In genomic region chr5:95858661-95859326, GRCh38 we compare ENCODE assay signal across 8 cellular contexts. TPM values are rescaled to one million over a fixed set of nuclear protein-coding genes. Genes with fewer than 3 reads are reported as not detected.
DNase-seq lines count a peak whose midpoint lies in the region; ATAC-seq and TF ChIP-seq lines count a peak whose summit lies in the region.

No MANE protein-coding gene starts in this region.

- dilution Hi-C loops in mammary epithelial cell (cut with HindIII; ENCODE audit: low sequenced_read_pairs), result no loop called here

- H3K4me3 Mint-ChIP-seq in WTC11, result peak overlapping the region; percentile 37
- peak overlapping the region; percentile 9 to 61 (median 46) for H3K4me3 Mint-ChIP-seq in immature natural killer cell

- H3K36me3 Mint-ChIP-seq in WTC11 (no peaks in the 10 kb centered on the region), immature natural killer cell (peaks cover 0 to 4% (median 0%) of the 10 kb centered on the region in 3 donors)

- peak overlapping the region; percentile 93 for H3K27ac ChIP-seq in mammary epithelial cell (ENCODE audit: insufficient read depth, low read depth, low read length)

- no peaks in the 10 kb centered on the region for H4K20me1 ChIP-seq in mammary epithelial cell (ENCODE audit: insufficient read depth, low read length)

- no peaks in the 10 kb centered on the region for H3K9me3 ChIP-seq in mammary epithelial cell (replicated peaks; ENCODE audit: insufficient read depth, low read length)

- DNase-seq in ACHN (peak; percentile 81), NCI-H2196 (lab: John Stamatoyannopoulos, UW; ENCODE audit: unreplicated experiment) (peak; percentile 72), WTC11 (ENCODE audit: low spot score) (peak; percentile 89), mammary epithelial cell (peak; percentile 97), immature natural killer cell (peak; percentile 84 to 88 (median 85)), smooth muscle cell of the brain vasculature (ENCODE audit: low read depth, low spot score) (peak; percentile 95)

- TF ChIP-seq CTCF in WTC11 (IDR thresholded peaks at IDR 0.05), result peak; percentile 96
- TF ChIP-seq CTCF in mammary epithelial cell (conservative IDR thresholded peaks at IDR 0.05 in 1 of 2, IDR thresholded peaks at IDR 0.05 in 1 of 2; ENCODE audit: extremely low read depth in 1 of 2, insufficient read depth in 1 of 2, low read depth in 1 of 2, low read length in 2 of 2), result peak; percentile 93 to 99

- in situ Hi-C loops in ACHN (cut with HindIII; ENCODE audit: low pct_ligation_motif_present, low pct_unique_long_range_greater_than_20kb, low sequenced_read_pairs) (loop anchor here (25.0 kb wide), 1 partner anchor 479 kb away; no protein-coding TSS in a partner anchor), mammary epithelial cell (cut with MboI; ENCODE audit: low sequenced_read_pairs in 2 of 2) (loop anchor here (10.0 to 25.0 kb wide), 3 partner anchors 466 to 736 kb away; no protein-coding TSS in a partner anchor)

- H3K27me3 Mint-ChIP-seq in WTC11 (ENCODE audit: low read depth) (peaks cover 8% of the 10 kb centered on the region), immature natural killer cell (ENCODE audit: low read depth in 3 of 3) (peaks cover 5 to 16% (median 12%) of the 10 kb centered on the region in 3 donors)

- H3K4me1 ChIP-seq in mammary epithelial cell (ENCODE audit: insufficient read depth, low read length), result peaks cover 23% of the 10 kb centered on the region

- WGBS in mammary epithelial cell (ENCODE audit: low coverage, missing lambda C conversion rate), result 2% methylated on average over 12 of the region's 23 CpGs

- H3K9me3 Mint-ChIP-seq in WTC11 (peaks cover 4% of the 10 kb centered on the region; the same call in 1 of the 2 replicates), immature natural killer cell (no peaks in the 10 kb centered on the region)

- intact Hi-C loops in mammary epithelial cell (cut with micrococcal nuclease), result loop anchor here (1.0 to 10.0 kb wide), 10 partner anchors 100 to 826 kb away; partner anchors contain the start of gene PCSK1

- H2AFZ ChIP-seq in mammary epithelial cell (ENCODE audit: low read depth, low read length), result peak overlapping the region; percentile 65

- BruUV-seq in mammary epithelial cell (replicated peaks; lab: Mats Ljungman, UMichigan), result no TSS peak

- H3K4me1 Mint-ChIP-seq in WTC11 (peaks cover 31% of the 10 kb centered on the region), immature natural killer cell (peaks cover 8 to 19% of the 10 kb centered on the region in 2 donors)

- no peaks in the 10 kb centered on the region for H3K36me3 ChIP-seq in mammary epithelial cell (ENCODE audit: insufficient read depth, low read length)

- H3K9ac ChIP-seq in mammary epithelial cell (ENCODE audit: insufficient read depth, low read length), result peak overlapping the region; percentile 77

- ATAC-seq in GM18867 (IDR thresholded peaks at IDR 0.05; ENCODE audit: unreplicated experiment) (peak; percentile 96), HG03103 (IDR thresholded peaks at IDR 0.05; ENCODE audit: low read depth, unreplicated experiment) (peak; percentile 89), WTC11 (peak; percentile 95)

- peak overlapping the region; percentile 10 to 48 (median 31) for H3K4me3 ChIP-seq in mammary epithelial cell (replicated peaks in 1 of 3; ENCODE audit: insufficient read depth in 1 of 3, low read depth in 2 of 3, low read length in 3 of 3)

- no peaks in the 10 kb centered on the region for H3K27me3 ChIP-seq in mammary epithelial cell (ENCODE audit: insufficient read depth, low read length)

- no peaks in the 10 kb centered on the region for H3K79me2 ChIP-seq in mammary epithelial cell (ENCODE audit: insufficient read depth, low read length)

- POLR2A ChIA-PET in WTC11 (lab: Charles Lee), result no interaction called here

- no peak overlapping the region for H3K27ac Mint-ChIP-seq in WTC11
- peak overlapping the region in 5 of 6 donors; percentile 2 to 77 (median 73) for H3K27ac Mint-ChIP-seq in immature natural killer cell

- CTCF ChIA-PET in WTC11 (lab: Charles Lee), result interaction anchor here (1.1 to 2.0 kb wide), 2 partner anchors 9 to 478 kb away, joined by 3 to 9 read pairs; no protein-coding TSS in a partner anchor
- CTCF ChIA-PET in mammary epithelial cell (lab: Charles Lee; ENCODE audit: low non-redundant PET), result interaction anchor here (0.7 kb wide), 1 partner anchor 1188 kb away, joined by 3 read pairs; no protein-coding TSS in a partner anchor

- H3K4me2 ChIP-seq in mammary epithelial cell (ENCODE audit: insufficient read depth, low read depth, low read length), result peak overlapping the region; percentile 76

TF ChIP-seq in WTC11, 78 proteins besides CTCF, POLR2A, EP300 and RAD21:
- TF ChIP-seq, protein P1, sequence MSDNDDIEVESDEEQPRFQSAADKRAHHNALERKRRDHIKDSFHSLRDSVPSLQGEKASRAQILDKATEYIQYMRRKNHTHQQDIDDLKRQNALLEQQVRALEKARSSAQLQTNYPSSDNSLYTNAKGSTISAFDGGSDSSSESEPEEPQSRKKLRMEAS (CRISPR knock-in tag; IDR thresholded peaks at IDR 0.05), result peak; percentile 24; the same call in 1 of the 2 replicates
- TF ChIP-seq HMGXB4 (CRISPR knock-in tag; IDR thresholded peaks at IDR 0.05) (0 out of 2 replicates have a peak, but pooled peaks have one; percentile 49), ZNF512 (CRISPR knock-in tag; IDR thresholded peaks at IDR 0.05; ENCODE audit: borderline replicate concordance) (no peak), ZNF317 (CRISPR knock-in tag; IDR thresholded peaks at IDR 0.05; ENCODE audit: borderline replicate concordance, low read depth) (peak; percentile 77), ZBTB21 (CRISPR knock-in tag; IDR thresholded peaks at IDR 0.05; ENCODE audit: borderline replicate concordance) (0 out of 2 replicates have a peak, but pooled peaks have one; percentile 59), ZNF423 (CRISPR knock-in tag; IDR thresholded peaks at IDR 0.05) (no peak), ZBTB43 (CRISPR knock-in tag; IDR thresholded peaks at IDR 0.05) (no peak), GTF2I (CRISPR knock-in tag; conservative IDR thresholded peaks at IDR 0.05) (no peak), GABPB1 (CRISPR knock-in tag; IDR thresholded peaks at IDR 0.05) (peak; percentile 69), TCF7 (CRISPR knock-in tag; IDR thresholded peaks at IDR 0.05; ENCODE audit: low read depth) (no peak), SP1 (CRISPR knock-in tag; conservative IDR thresholded peaks at IDR 0.05) (no peak), CREM (CRISPR knock-in tag; IDR thresholded peaks at IDR 0.05) (peak; percentile 27; the same call in 1 of the 2 replicates), TEAD1 (CRISPR knock-in tag; IDR thresholded peaks at IDR 0.05) (peak; percentile 78; the same call in 1 of the 2 replicates)
- TF ChIP-seq, protein P2, sequence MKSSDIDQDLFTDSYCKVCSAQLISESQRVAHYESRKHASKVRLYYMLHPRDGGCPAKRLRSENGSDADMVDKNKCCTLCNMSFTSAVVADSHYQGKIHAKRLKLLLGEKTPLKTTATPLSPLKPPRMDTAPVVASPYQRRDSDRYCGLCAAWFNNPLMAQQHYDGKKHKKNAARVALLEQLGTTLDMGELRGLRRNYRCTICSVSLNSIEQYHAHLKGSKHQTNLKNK (CRISPR knock-in tag; IDR thresholded peaks at IDR 0.05), result no peak
- TF ChIP-seq, protein P3, sequence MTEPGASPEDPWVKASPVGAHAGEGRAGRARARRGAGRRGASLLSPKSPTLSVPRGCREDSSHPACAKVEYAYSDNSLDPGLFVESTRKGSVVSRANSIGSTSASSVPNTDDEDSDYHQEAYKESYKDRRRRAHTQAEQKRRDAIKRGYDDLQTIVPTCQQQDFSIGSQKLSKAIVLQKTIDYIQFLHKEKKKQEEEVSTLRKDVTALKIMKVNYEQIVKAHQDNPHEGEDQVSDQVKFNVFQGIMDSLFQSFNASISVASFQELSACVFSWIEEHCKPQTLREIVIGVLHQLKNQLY (CRISPR knock-in tag; IDR thresholded peaks at IDR 0.05), result no peak

RNA-seq across cellular contexts. Expression of gene GLRX, which starts 36.3 kb away (rescaled TPM):
- total RNA-seq in WTC11 (2021), result 15.9 to 21.0 TPM (median 19.2 TPM) in 3 replicates
- 1 to 10 TPM; 3.5 to 8.3 TPM for total RNA-seq in mammary epithelial cell
- polyA plus RNA-seq in mammary epithelial cell, result 8.4 TPM
- polyA minus RNA-seq in mammary epithelial cell, result not detected
- polyA plus RNA-seq in immature natural killer cell, result 100 to 1,000 TPM; 261 to 295 (median 263) TPM

Comparison
In these comparisons a context has a peak if more than half of its experiments do, and no peak if none do; other contexts are left out.
1. Peak in every context shown above with its lines: DNase-seq, ATAC-seq, H3K4me3 ChIP-seq and H3K27ac ChIP-seq.